In the genomic region with DNA sequence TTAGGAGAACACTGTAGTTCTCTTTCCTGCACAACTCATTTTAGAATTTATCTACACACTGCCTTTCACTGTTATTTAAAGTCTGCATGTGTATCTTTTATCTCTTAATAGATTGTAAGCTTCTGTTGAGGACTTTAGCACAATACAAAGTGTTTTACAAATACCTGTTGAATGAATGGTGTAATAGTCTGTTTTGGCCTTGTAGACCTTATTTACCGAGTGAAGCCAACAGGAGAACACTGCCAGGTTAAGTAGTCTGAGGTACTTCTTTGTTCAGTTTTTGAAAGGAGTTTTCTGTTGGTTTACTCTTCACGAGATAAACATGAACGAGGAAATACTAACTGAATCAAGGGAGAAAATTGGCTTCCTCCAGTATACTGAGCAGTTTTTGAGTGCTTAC, we compare ENCODE assay signal across 14 cellular contexts. TPM values are rescaled to one million over a fixed set of nuclear protein-coding genes. Genes with fewer than 3 reads are reported as not detected.
DNase-seq lines count a peak whose midpoint lies in the region; FAIRE-seq and TF ChIP-seq lines count a peak whose summit lies in the region.
"Had no signal": no experiment of that assay in that cellular context is flagged by ENCODE, and none has a peak within 500 bp of the region (broad histone marks: within the 10 kb centered on the region; RNA-seq: fewer than 3 reads in every experiment).

No MANE protein-coding gene starts in this region.

- H3K36me3 ChIP-seq in esophagus squamous epithelium: peaks cover 0 to 5% (median 0%) of the 10 kb centered on the region in 3 donors
- H3K36me3 ChIP-seq in smooth muscle cell (ENCODE audit: low read depth): no peaks in the 10 kb centered on the region
- H3K36me3 ChIP-seq: adrenal gland had no signal

- H2AFZ ChIP-seq in smooth muscle cell (ENCODE audit: low read depth): no peak overlapping the region

- H3K79me2 ChIP-seq in smooth muscle cell (ENCODE audit: low read depth): peaks cover 17% of the 10 kb centered on the region

- peaks cover 30% of the 10 kb centered on the region for H4K20me1 ChIP-seq in smooth muscle cell (ENCODE audit: low read depth)

- H3K4me3 ChIP-seq in esophagus squamous epithelium (no peak overlapping the region), smooth muscle cell (no peak overlapping the region)
- H3K4me3 ChIP-seq: adrenal gland, heart right ventricle had no signal

- H3F3A ChIP-seq in smooth muscle cell (ENCODE audit: low read depth): peaks cover 29% of the 10 kb centered on the region

- no peak for TF ChIP-seq POLR2A in esophagus squamous epithelium (IDR thresholded peaks at IDR 0.05)
- no peak for TF ChIP-seq POLR2A in GM12892 (IDR thresholded peaks at IDR 0.05; ENCODE audit: low read depth, low read length)

- DNase-seq in HTR-8/SVneo (ENCODE audit: insufficient read length, low spot score) (no peak), NCI-H774 (lab: John Stamatoyannopoulos, UW) (peak; percentile 69), esophagus squamous epithelium (lab: John Stamatoyannopoulos, UW) (no peak), smooth muscle cell (lab: John Stamatoyannopoulos, UW; ENCODE audit: unreplicated experiment) (no peak), mucosa of gallbladder (ENCODE audit: low spot score) (no peak), GM12892 (ENCODE audit: insufficient read length) (no peak), D721Med (ENCODE audit: insufficient read length, low spot score) (no peak)
- DNase-seq: activated T-cell treated with anti-CD3 and anti-CD28 coated beads, Interleukin-2, amount 50 U/mL, for 1 hour; adrenal gland; effector memory CD8-positive, alpha-beta T cell; heart right ventricle; NCI-H1694; stimulated activated CD4-positive, alpha-beta T cell treated with anti-CD3 and anti-CD28 coated beads, Interleukin-4, amount 100 ng/mL, for 4 hours had no signal

- no peak overlapping the region for H3K9ac ChIP-seq in smooth muscle cell (ENCODE audit: low read depth)

- H3K27ac ChIP-seq in esophagus squamous epithelium (peak overlapping the region in 3 of 4 donors; percentile 5 to 71 (median 28)), smooth muscle cell (ENCODE audit: low read depth) (peak overlapping the region; percentile 17)

- H3K27me3 ChIP-seq in esophagus squamous epithelium (no peaks in the 10 kb centered on the region), smooth muscle cell (ENCODE audit: low read depth) (no peaks in the 10 kb centered on the region)
- H3K27me3 ChIP-seq: adrenal gland, heart right ventricle had no signal

- H3K4me1 ChIP-seq in esophagus squamous epithelium: peaks cover 0 to 37% (median 5%) of the 10 kb centered on the region in 3 donors
- H3K4me1 ChIP-seq in smooth muscle cell (ENCODE audit: low read depth): peaks cover 50% of the 10 kb centered on the region

- intact Hi-C loops in esophagus squamous epithelium (cut with DNase I): no loop called here

- FAIRE-seq in HTR-8/SVneo (lab: Jason Lieb, UNC) (peak; percentile 89), GM12892 (lab: Jason Lieb, UNC) (no peak), D721Med (lab: Jason Lieb, UNC) (no peak)
- FAIRE-seq: TTC549 had no signal

- H3K9me3 ChIP-seq in esophagus squamous epithelium: no peaks in the 10 kb centered on the region
- H3K9me3 ChIP-seq in smooth muscle cell (replicated peaks; ENCODE audit: low read depth): no peaks in the 10 kb centered on the region
- H3K9me3 ChIP-seq: adrenal gland, heart right ventricle had no signal

- TF ChIP-seq CTCF in esophagus squamous epithelium (IDR thresholded peaks at IDR 0.05) (no peak), smooth muscle cell (IDR thresholded peaks at IDR 0.05; ENCODE audit: borderline replicate concordance, insufficient read depth, poor library complexity, severe bottlenecking) (no peak), D721Med (IDR thresholded peaks at IDR 0.05; ENCODE audit: insufficient read depth, missing control alignments) (no peak)

- no peak overlapping the region for H3K4me2 ChIP-seq in smooth muscle cell

- 63 to 75% methylated on average over 3 of the region's 3 CpGs for WGBS in esophagus squamous epithelium, 2 donors
- WGBS in smooth muscle cell (ENCODE audit: low lambda C conversion rate): 89% methylated on average over 3 of the region's 3 CpGs

RNA-seq across cellular contexts. Expression of a gene that starts 31.0 kb away (rescaled TPM):
- 10 to 100 TPM in 1 of 4 donors, 1 to 10 TPM in 3; 6.1 to 24.3 (median 9.5) TPM for total RNA-seq in esophagus squamous epithelium
- 12.5 and 14.1 TPM in 2 replicates for total RNA-seq in smooth muscle cell
- 1.9 and 2.4 TPM in 2 replicates for polyA plus RNA-seq in smooth muscle cell
- total RNA-seq in mucosa of gallbladder: 27.6 TPM
- 4.9 TPM for polyA plus RNA-seq in GM12892 (2012; ENCODE audit: missing spikeins)
